In genomic region chr22:35217541-35217940, GRCh38 we compare ENCODE assay signal across 21 cellular contexts. TPM values are rescaled to one million over a fixed set of nuclear protein-coding genes. Genes with fewer than 3 reads are reported as not detected.
A peak's percentile ranks its signal among the peaks of the same experiment; 100 is the strongest.
DNase-seq lines count a peak whose midpoint lies in the region; ATAC-seq and TF ChIP-seq lines count a peak whose summit lies in the region.
"Had no signal": no experiment of that assay in that cellular context is flagged by ENCODE, and none has a peak within 500 bp of the region (broad histone marks: within the 10 kb centered on the region; RNA-seq: fewer than 3 reads in every experiment).

No MANE protein-coding gene starts in this region.

- H3K9ac ChIP-seq in PC-3 (ENCODE audit: low read length), result no peak overlapping the region
- H3K9ac ChIP-seq: BLaER1 treated with 17β-estradiol and CSF1 and Interleukin-3, amounts not matched to agents 10 nM and 100 nM had no signal

- BruUV-seq in PC-3 (replicated peaks; lab: Mats Ljungman, UMichigan), result no TSS peak

- H4K20me1 ChIP-seq in PC-3 (ENCODE audit: low read length), result no peaks in the 10 kb centered on the region
- H4K20me1 ChIP-seq: BLaER1 treated with 17β-estradiol and CSF1 and Interleukin-3, amounts not matched to agents 10 nM and 100 nM had no signal

- no peak for TF ChIP-seq CTCF in PC-3 (conservative IDR thresholded peaks at IDR 0.05; ENCODE audit: low read depth, low read length)

- no peaks in the 10 kb centered on the region for H3K9me3 ChIP-seq in PC-3 (ENCODE audit: low read length)
- H3K9me3 ChIP-seq: A549, BE2C, HAP-1 had no signal

- ATAC-seq in HG03432 (IDR thresholded peaks at IDR 0.05; ENCODE audit: unreplicated experiment), result no peak
- ATAC-seq in PC-3, result no peak
- ATAC-seq: A549 had no signal

- no peaks in the 10 kb centered on the region for H3K27me3 ChIP-seq in PC-3 (ENCODE audit: low read length)
- H3K27me3 ChIP-seq: BE2C; BLaER1 treated with 17β-estradiol and CSF1 and Interleukin-3, amounts not matched to agents 10 nM and 100 nM had no signal

- DNase-seq in EH (ENCODE audit: low read depth) (peak; percentile 23), ELR (ENCODE audit: low read depth) (peak; percentile 32), RPMI7951 (ENCODE audit: low read depth) (peak; percentile 58), left kidney (ENCODE audit: low read depth, low spot score) (peak; percentile 37), cardiac septum (ENCODE audit: low spot score) (no peak), PC-3 (no peak), D341Med (ENCODE audit: low spot score) (no peak)
- DNase-seq: 8988T; ACHN; AML-193; BE2C; CD4-positive, alpha-beta T cell; CD8-positive, alpha-beta memory T cell; DMS53; DMS79 treated with DMSO at 0.1 percent for 48 hours; GF-D8; GOT3 had no signal

- no peak overlapping the region for H3K27ac ChIP-seq in PC-3 (ENCODE audit: low read length)
- H3K27ac ChIP-seq: A549; BLaER1 treated with 17β-estradiol and CSF1 and Interleukin-3, amounts not matched to agents 10 nM and 100 nM had no signal

- intact Hi-C loops in cardiac septum (cut with DNase I), result no loop called here
- intact Hi-C loops in PC-3 (cut with micrococcal nuclease), result no loop called here

- no peaks in the 10 kb centered on the region for H3K9me2 ChIP-seq in PC-3 (replicated peaks; ENCODE audit: low read length)

- CTCF ChIA-PET in PC-3 (lab: Charles Lee), result no interaction called here

- H3K79me2 ChIP-seq in PC-3 (ENCODE audit: low read length), result no peaks in the 10 kb centered on the region

- H3K36me3 ChIP-seq in PC-3 (ENCODE audit: low read depth, low read length), result no peaks in the 10 kb centered on the region
- H3K36me3 ChIP-seq: BE2C; BLaER1 treated with 17β-estradiol and CSF1 and Interleukin-3, amounts not matched to agents 10 nM and 100 nM; HAP-1 had no signal

- H3K4me2 ChIP-seq in PC-3 (ENCODE audit: low read length), result no peak overlapping the region
- H3K4me2 ChIP-seq: A549; BLaER1 treated with 17β-estradiol and CSF1 and Interleukin-3, amounts not matched to agents 10 nM and 100 nM had no signal

- no peak overlapping the region for H3K4me3 ChIP-seq in PC-3 (ENCODE audit: low read length)
- H3K4me3 ChIP-seq: A549; BLaER1 treated with 17β-estradiol and CSF1 and Interleukin-3, amounts not matched to agents 10 nM and 100 nM; HAP-1 had no signal

- no peak overlapping the region for H2AFZ ChIP-seq in PC-3 (ENCODE audit: low read length)

- no peaks in the 10 kb centered on the region for H3F3A ChIP-seq in PC-3 (ENCODE audit: low read length, unreplicated experiment)

- POLR2A ChIA-PET in PC-3 (lab: Charles Lee; ENCODE audit: unreplicated experiment), result no interaction called here

- H3K4me1 ChIP-seq in PC-3 (ENCODE audit: insufficient read depth, low read length), result peaks cover 9% of the 10 kb centered on the region; the same call in 1 of the 2 replicates
- H3K4me1 ChIP-seq: A549; BE2C; BLaER1 treated with 17β-estradiol and CSF1 and Interleukin-3, amounts not matched to agents 10 nM and 100 nM; HAP-1 had no signal

RNA-seq across cellular contexts. Expression of gene HMGXB4, which starts 39.8 kb away (rescaled TPM):
- 11.3 and 16.7 TPM in 2 replicates for total RNA-seq in RPMI7951 (2014; rRNA removed; shearing (Covaris generic))
- total RNA-seq in cardiac septum (10.7 TPM), PC-3 (2014; rRNA removed) (12.9 and 18.1 TPM in 2 replicates)

Comparison
In these comparisons a context has a peak if more than half of its experiments do, and no peak if none do; other contexts are left out.
1. DNase-seq: peak in EH (single experiment), ELR (single experiment), RPMI7951 (single experiment) and left kidney (single experiment); none in cardiac septum (single experiment), PC-3 (single experiment) and D341Med (single experiment).